11 cellular contexts compared by ENCODE assay signal in genomic region chr11:34891611-34892010, GRCh38.
"Had no signal": no experiment of that assay in that cellular context is flagged by ENCODE, and none has a peak within 500 bp of the region (broad histone marks: within the 10 kb centered on the region; RNA-seq: fewer than 3 reads in every experiment).

No MANE protein-coding gene starts in this region.

- H3K4me3 ChIP-seq: dorsolateral prefrontal cortex, gastroesophageal sphincter, mucosa of descending colon, right atrium auricular region, stomach had no signal

- H3K27ac ChIP-seq: gastroesophageal sphincter, neutrophil, right atrium auricular region, stomach had no signal

- H3K4me1 ChIP-seq: gastroesophageal sphincter, right atrium auricular region had no signal

- FAIRE-seq: small intestine had no signal

- ATAC-seq: gastroesophageal sphincter; naive thymus-derived CD8-positive, alpha-beta T cell had no signal

- H3K27me3 ChIP-seq: dorsolateral prefrontal cortex, gastroesophageal sphincter, neutrophil, right atrium auricular region, stomach had no signal

- DNase-seq: cortex of kidney; dorsolateral prefrontal cortex; effector CD8-positive, alpha-beta T cell; mucosa of descending colon; stimulated activated CD4-positive, alpha-beta T cell treated with anti-CD3 and anti-CD28 coated beads, Interleukin-12 subunit alpha, Interleukin-12 subunit beta, amount 100 ng/mL, for 4 hours; stomach had no signal

- H3K9me3 ChIP-seq: gastroesophageal sphincter, neutrophil, right atrium auricular region, stomach had no signal
